In genomic region chr17:68763551-68763950, GRCh38 we compare ENCODE assay signal across 1 cellular context.
TF ChIP-seq lines count a peak whose summit lies in the region.

No MANE protein-coding gene starts in this region.

TF ChIP-seq in IMR-90, 13 proteins besides CTCF, POLR2A, EP300 and RAD21 (continued from another document):
- TF ChIP-seq ELK1 (IDR thresholded peaks at IDR 0.05; ENCODE audit: borderline replicate concordance, low read depth, low read length): no peak
- no peak for TF ChIP-seq MAZ (IDR thresholded peaks at IDR 0.05; ENCODE audit: borderline replicate concordance, low read depth, low read length)
- no peak for TF ChIP-seq SMC3 (IDR thresholded peaks at IDR 0.05; ENCODE audit: low read depth, low read length)
- TF ChIP-seq RCOR1 (IDR thresholded peaks at IDR 0.05; ENCODE audit: insufficient replicate concordance, low read length): no peak
- TF ChIP-seq MAFK (IDR thresholded peaks at IDR 0.05; ENCODE audit: low read depth, low read length): no peak
- TF ChIP-seq CHD1 (IDR thresholded peaks at IDR 0.05; ENCODE audit: low read depth, low read length): no peak
- TF ChIP-seq BHLHE40 (IDR thresholded peaks at IDR 0.05; ENCODE audit: low read depth, low read length): no peak
- no peak for TF ChIP-seq MXI1 (IDR thresholded peaks at IDR 0.05; ENCODE audit: borderline replicate concordance, low read depth, low read length)
- no peak for TF ChIP-seq CEBPB (IDR thresholded peaks at IDR 0.05; ENCODE audit: low read depth, low read length)
- no peak for TF ChIP-seq USF2 (IDR thresholded peaks at IDR 0.05; ENCODE audit: low read depth, low read length)
TF ChIP-seq in IMR-90: peak in this region for 0.
